27 cellular contexts compared by ENCODE assay signal in the genomic region with DNA sequence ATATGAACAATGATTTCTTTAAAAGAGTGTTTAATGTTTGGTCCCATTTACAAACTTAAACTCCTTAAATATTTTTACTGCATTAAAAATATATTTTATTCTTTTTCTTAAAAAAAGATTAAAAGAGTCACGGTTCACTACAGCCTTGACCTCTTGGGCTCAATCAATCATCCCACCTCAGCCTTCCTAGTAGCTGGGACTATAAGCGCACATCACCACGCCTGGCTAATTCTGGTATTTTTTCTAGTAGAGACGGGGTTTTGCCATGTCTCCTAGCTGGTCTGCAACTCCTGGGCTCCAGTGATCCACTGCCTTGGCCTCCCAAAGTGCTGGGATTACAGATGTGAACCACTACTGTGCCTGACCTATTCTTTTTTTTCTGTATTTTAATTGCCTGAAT.
DNase-seq lines count a peak whose midpoint lies in the region; ATAC-seq, FAIRE-seq and TF ChIP-seq lines count a peak whose summit lies in the region.
"Had no signal": no experiment of that assay in that cellular context is flagged by ENCODE, and none has a peak within 500 bp of the region (broad histone marks: within the 10 kb centered on the region; RNA-seq: fewer than 3 reads in every experiment).

No MANE protein-coding gene starts in this region.

- no peaks in the 10 kb centered on the region for H3F3A ChIP-seq in GM23338 (replicated peaks; ENCODE audit: low read depth)

- H3K27ac ChIP-seq in CD8-positive, alpha-beta memory T cell (ENCODE audit: low read depth, low read length), result no peak overlapping the region
- H3K27ac ChIP-seq in GM23338 (ENCODE audit: low read depth), result no peak overlapping the region
- H3K27ac ChIP-seq in esophagus squamous epithelium, result no peak overlapping the region
- H3K27ac ChIP-seq: esophagus muscularis mucosa, ovary, stomach, tibial nerve had no signal

- no peaks in the 10 kb centered on the region for H3K27me3 Mint-ChIP-seq in CD8-positive, alpha-beta memory T cell
- H3K27me3 Mint-ChIP-seq in GM23338 (ENCODE audit: insufficient read depth, low read depth, poor library complexity) (peaks cover 3% of the 10 kb centered on the region), activated B cell treated with CpG ODN at 0.5 μM for 24 hours (no peaks in the 10 kb centered on the region), naive B cell (no peaks in the 10 kb centered on the region)
- H3K27me3 Mint-ChIP-seq: activated CD4-positive, alpha-beta T cell treated with anti-CD3 and anti-CD28 coated beads, Interleukin-2, amount 10 ng/mL, durations not matched to agents 24 days and 14 days; brain had no signal

- DNase-seq in CD8-positive, alpha-beta memory T cell, result no peak
- DNase-seq in GM23338 (ENCODE audit: low spot score), result no peak
- no peak for DNase-seq in activated B cell treated with CpG ODN at 0.5 μM for 24 hours
- DNase-seq in naive B cell, result no peak
- no peak for DNase-seq in esophagus squamous epithelium (lab: John Stamatoyannopoulos, UW)
- DNase-seq in RCC 7860 (ENCODE audit: low spot score), result no peak
- DNase-seq in GOT3 (lab: John Stamatoyannopoulos, UW), result no peak
- DNase-seq: activated CD4-positive, alpha-beta T cell treated with anti-CD3 and anti-CD28 coated beads, Interleukin-2, amount 10 ng/mL, durations not matched to agents 24 days and 14 days; Caco-2; effector CD8-positive, alpha-beta T cell; gastrocnemius medialis; IMR-90; islet precursor cell; NCI-H2081; NCI-H446; ovary; PC-3; right cardiac atrium; SIG-M5; stimulated activated CD4-positive, alpha-beta T cell treated with anti-CD3 and anti-CD28 coated beads, Interleukin-12 subunit alpha, Interleukin-12 subunit beta, amount 100 ng/mL, for 4 hours; stimulated activated CD4-positive, alpha-beta T cell treated with anti-CD3 and anti-CD28 coated beads, Interleukin-4, amount 100 ng/mL, for 4 hours; stomach had no signal

- H4K20me1 ChIP-seq in GM23338 (replicated peaks; ENCODE audit: insufficient read depth), result no peaks in the 10 kb centered on the region

- intact Hi-C loops in activated B cell treated with CpG ODN at 0.5 μM for 24 hours (cut with micrococcal nuclease), result loop anchor here (10.0 kb wide), 1 partner anchor 355 kb away; no protein-coding TSS in a partner anchor
- intact Hi-C loops in esophagus squamous epithelium (cut with DNase I), result loop anchor here (5.0 to 10.0 kb wide), 3 partner anchors 115 to 435 kb away; a partner anchor contains a TSS

- no peaks in the 10 kb centered on the region for H3K9me3 Mint-ChIP-seq in CD8-positive, alpha-beta memory T cell
- H3K9me3 Mint-ChIP-seq in GM23338 (no peaks in the 10 kb centered on the region), activated B cell treated with CpG ODN at 0.5 μM for 24 hours (no peaks in the 10 kb centered on the region), naive B cell (no peaks in the 10 kb centered on the region)
- H3K9me3 Mint-ChIP-seq: activated CD4-positive, alpha-beta T cell treated with anti-CD3 and anti-CD28 coated beads, Interleukin-2, amount 10 ng/mL, durations not matched to agents 24 days and 14 days; brain had no signal

- no peak overlapping the region for H2AFZ ChIP-seq in GM23338

- peaks cover 0 to 48% (median 11%) of the 10 kb centered on the region in 3 donors for H3K36me3 Mint-ChIP-seq in CD8-positive, alpha-beta memory T cell
- peaks cover 7% of the 10 kb centered on the region; the same call in 2 of the 3 replicates for H3K36me3 Mint-ChIP-seq in GM23338 (ENCODE audit: low read depth)
- peaks cover 52% of the 10 kb centered on the region for H3K36me3 Mint-ChIP-seq in activated B cell treated with CpG ODN at 0.5 μM for 24 hours (ENCODE audit: low read depth)
- peaks cover 9 to 16% of the 10 kb centered on the region in 2 donors for H3K36me3 Mint-ChIP-seq in naive B cell

- no peaks in the 10 kb centered on the region for H3K27me3 ChIP-seq in CD8-positive, alpha-beta memory T cell (ENCODE audit: insufficient read depth, low read length, poor library complexity, severe bottlenecking)
- H3K27me3 ChIP-seq in GM23338 (ENCODE audit: insufficient read depth), result no peaks in the 10 kb centered on the region
- H3K27me3 ChIP-seq in esophagus squamous epithelium, result no peaks in the 10 kb centered on the region
- H3K27me3 ChIP-seq: esophagus muscularis mucosa, gastrocnemius medialis, ovary, stomach, tibial nerve had no signal

- H3K4me3 Mint-ChIP-seq in CD8-positive, alpha-beta memory T cell, result no peak overlapping the region
- H3K4me3 Mint-ChIP-seq in GM23338, result no peak overlapping the region
- peak overlapping the region; percentile 36 for H3K4me3 Mint-ChIP-seq in activated B cell treated with CpG ODN at 0.5 μM for 24 hours
- peak overlapping the region; percentile 1 to 74 (median 66) for H3K4me3 Mint-ChIP-seq in naive B cell
- H3K4me3 Mint-ChIP-seq: activated CD4-positive, alpha-beta T cell treated with anti-CD3 and anti-CD28 coated beads, Interleukin-2, amount 10 ng/mL, durations not matched to agents 24 days and 14 days; brain had no signal

- no peaks in the 10 kb centered on the region for H3K9me3 ChIP-seq in CD8-positive, alpha-beta memory T cell (ENCODE audit: low read length)
- no peaks in the 10 kb centered on the region for H3K9me3 ChIP-seq in esophagus squamous epithelium
- H3K9me3 ChIP-seq: Caco-2, esophagus muscularis mucosa, gastrocnemius medialis, ovary, stomach, tibial nerve had no signal

- no peak overlapping the region for H3K4me3 ChIP-seq in CD8-positive, alpha-beta memory T cell (ENCODE audit: low read length)
- H3K4me3 ChIP-seq in GM23338 (no peak overlapping the region), esophagus squamous epithelium (no peak overlapping the region)
- H3K4me3 ChIP-seq: esophagus muscularis mucosa, gastrocnemius medialis, lung, ovary, stomach, tibial nerve had no signal

- POLR2A ChIA-PET in CD8-positive, alpha-beta memory T cell (lab: Charles Lee), result no interaction called here
- POLR2A ChIA-PET in activated B cell treated with CpG ODN at 0.5 μM for 24 hours (lab: Charles Lee), result interaction anchor here (0.6 to 1.3 kb wide), 2 partner anchors 25 to 146 kb away, joined by 3 to 4 read pairs; no protein-coding TSS in a partner anchor

- peak overlapping the region in 5 of 8 donors; percentile 17 to 81 (median 61) for H3K27ac Mint-ChIP-seq in CD8-positive, alpha-beta memory T cell
- 0 out of 2 replicates have a peak overlapping the region, but pooled peaks have one; percentile 44 for H3K27ac Mint-ChIP-seq in GM23338
- H3K27ac Mint-ChIP-seq in activated B cell treated with CpG ODN at 0.5 μM for 24 hours, result peak overlapping the region; percentile 59
- peak overlapping the region in 4 of 6 donors; percentile 65 to 88 (median 81) for H3K27ac Mint-ChIP-seq in naive B cell
- H3K27ac Mint-ChIP-seq: activated CD4-positive, alpha-beta T cell treated with anti-CD3 and anti-CD28 coated beads, Interleukin-2, amount 10 ng/mL, durations not matched to agents 24 days and 14 days; brain had no signal

- no peaks in the 10 kb centered on the region for H3K9me2 ChIP-seq in GM23338 (ENCODE audit: insufficient read depth)

- no peak for TF ChIP-seq CTCF in GM23338 (conservative IDR thresholded peaks at IDR 0.05; ENCODE audit: low read depth in 2 of 2)
- TF ChIP-seq CTCF in activated B cell treated with CpG ODN at 0.5 μM for 24 hours (IDR thresholded peaks at IDR 0.05), result no peak
- no peak for TF ChIP-seq CTCF in esophagus squamous epithelium (IDR thresholded peaks at IDR 0.05)

- FAIRE-seq in RCC 7860 (lab: Jason Lieb, UNC), result no peak

- TF ChIP-seq POLR2A in esophagus squamous epithelium (IDR thresholded peaks at IDR 0.05), result no peak

- peaks cover 12% of the 10 kb centered on the region for H3K36me3 ChIP-seq in CD8-positive, alpha-beta memory T cell (ENCODE audit: insufficient read depth, low read length)
- no peaks in the 10 kb centered on the region for H3K36me3 ChIP-seq in GM23338 (ENCODE audit: insufficient read depth)
- H3K36me3 ChIP-seq in esophagus squamous epithelium, result peaks cover 0 to 27% (median 0%) of the 10 kb centered on the region in 3 donors
- H3K36me3 ChIP-seq: ovary, tibial nerve had no signal

- ATAC-seq in GM23338 (no peak; the same call in 2 of the 3 replicates), activated B cell treated with CpG ODN at 0.5 μM for 24 hours (ENCODE audit: low read depth) (peak; percentile 47), naive B cell (ENCODE audit: low read depth in 2 of 2) (peak; percentile 66 to 69), GM18909 (IDR thresholded peaks at IDR 0.05; ENCODE audit: poor library complexity, unreplicated experiment) (no peak)
- ATAC-seq: gastrocnemius medialis, PC-3, right cardiac atrium had no signal

- H3K4me1 ChIP-seq in CD8-positive, alpha-beta memory T cell (ENCODE audit: insufficient read depth, low read length), result no peaks in the 10 kb centered on the region
- H3K4me1 ChIP-seq in GM23338 (ENCODE audit: insufficient read depth), result no peaks in the 10 kb centered on the region
- H3K4me1 ChIP-seq in esophagus squamous epithelium, result peaks cover 0 to 18% (median 0%) of the 10 kb centered on the region in 3 donors

- H3K4me1 Mint-ChIP-seq in CD8-positive, alpha-beta memory T cell, result peaks cover 25 to 45% (median 44%) of the 10 kb centered on the region in 3 donors
- H3K4me1 Mint-ChIP-seq in GM23338 (peaks cover 11% of the 10 kb centered on the region), activated B cell treated with CpG ODN at 0.5 μM for 24 hours (peaks cover 73% of the 10 kb centered on the region), naive B cell (peaks cover 31 to 78% (median 51%) of the 10 kb centered on the region in 3 donors)

- H3K79me2 ChIP-seq in GM23338 (replicated peaks; ENCODE audit: insufficient read depth), result no peaks in the 10 kb centered on the region; the same call in none of the 2 replicates

- WGBS in esophagus squamous epithelium, 2 donors, result 80 to 91% methylated on average over 4 of the region's 4 CpGs

- CTCF ChIA-PET in CD8-positive, alpha-beta memory T cell (lab: Charles Lee), result interaction anchor here (2.7 kb wide), 1 partner anchor 146 kb away, joined by 16 read pairs; no protein-coding TSS in a partner anchor
- CTCF ChIA-PET in activated B cell treated with CpG ODN at 0.5 μM for 24 hours (lab: Charles Lee), result interaction anchor here (1.0 to 3.2 kb wide), 2 partner anchors 114 to 146 kb away, joined by 3 to 10 read pairs; a partner anchor contains a TSS

- H3K4me2 ChIP-seq in GM23338, result no peak overlapping the region

TF ChIP-seq in GM23338, 12 proteins besides CTCF, POLR2A, EP300 and RAD21 (continues in another document):
- no peak for TF ChIP-seq POLR2AphosphoS5 (IDR thresholded peaks at IDR 0.05; ENCODE audit: low read depth)
- TF ChIP-seq NANOG (IDR thresholded peaks at IDR 0.05; ENCODE audit: borderline replicate concordance), result no peak

Comparison
In these comparisons a context has a peak if more than half of its experiments do, and no peak if none do; other contexts are left out.
1. H3K4me3 Mint-ChIP-seq: peak in activated B cell treated with CpG ODN at 0.5 μM for 24 hours (single experiment) and naive B cell (8 of 8); none in CD8-positive, alpha-beta memory T cell (0 of 7) and GM23338 (single experiment).
2. ATAC-seq: peak in activated B cell treated with CpG ODN at 0.5 μM for 24 hours (single experiment) and naive B cell (2 of 2); none in GM23338 (single experiment) and GM18909 (single experiment).
3. Peak in every context shown above with its lines, with median percentiles within 50 percentile points of each other: H3K27ac Mint-ChIP-seq.